ENCODE assay signal across 8 cellular contexts in the genomic region with DNA sequence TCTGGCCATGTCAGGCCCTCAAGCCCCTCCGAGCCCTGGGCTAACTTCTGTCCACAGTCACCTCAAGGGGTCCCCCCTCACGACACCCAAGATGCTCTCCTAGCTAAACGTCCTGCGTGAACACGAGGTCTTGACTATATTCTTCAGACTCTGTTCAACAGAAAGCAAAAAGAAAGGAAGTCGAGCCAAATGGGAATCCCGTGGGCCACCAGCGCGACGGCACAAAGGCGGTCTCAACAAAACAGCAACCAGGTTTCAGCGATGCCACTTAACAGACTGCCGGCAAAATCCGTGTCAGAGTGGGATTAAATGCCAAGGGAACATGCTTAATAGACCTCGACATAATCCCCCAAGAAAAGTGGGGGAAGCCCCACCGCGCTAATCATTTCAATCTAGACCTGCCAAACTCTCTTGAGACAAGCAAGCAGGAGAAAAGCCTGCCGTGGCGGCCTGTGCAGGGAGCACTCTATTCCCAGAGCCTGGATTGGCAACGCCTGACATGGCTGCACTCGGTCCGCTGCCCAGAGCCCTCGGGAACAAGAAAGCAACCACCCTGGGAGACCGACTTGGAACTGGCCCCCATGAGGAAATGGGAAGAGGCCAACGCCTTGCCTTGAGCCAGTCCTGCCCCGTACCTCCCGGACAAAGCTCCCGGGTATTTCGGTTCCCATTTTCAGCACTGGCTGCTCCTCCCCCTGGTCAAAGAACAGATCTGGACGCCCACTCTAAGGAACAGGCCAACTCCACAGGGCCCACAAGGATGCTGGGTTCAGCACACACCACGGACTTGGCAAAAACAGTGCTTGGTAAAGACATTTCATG. TPM values are rescaled to one million over a fixed set of nuclear protein-coding genes. Genes with fewer than 3 reads are reported as not detected.
DNase-seq lines count a peak whose midpoint lies in the region; TF ChIP-seq lines count a peak whose summit lies in the region.

No MANE protein-coding gene starts in this region.

- CTCF ChIA-PET in A673 (lab: Charles Lee): no interaction called here

- POLR2A ChIA-PET in A673 (lab: Charles Lee; ENCODE audit: low non-redundant PET): interaction anchor here (0.5 to 0.7 kb wide), 3 partner anchors 12 to 16 kb away, joined by 3 read pairs; a partner anchor contains a TSS

- H3K4me3 ChIP-seq in A673 (ENCODE audit: low read depth, low read length, poor library complexity, severe bottlenecking) (no peak overlapping the region), Peyer's patch (no peak overlapping the region), fibroblast of mammary gland (ENCODE audit: control insufficient read depth, low read depth, low read length) (no peak overlapping the region), foreskin fibroblast (ENCODE audit: low read depth in 1 of 2, low read length in 2 of 2) (no peak overlapping the region)

- TF ChIP-seq CTCF in A673 (conservative IDR thresholded peaks at IDR 0.05; ENCODE audit: low read depth, low read length) (no peak), Peyer's patch (IDR thresholded peaks at IDR 0.05) (no peak), fibroblast of mammary gland (conservative IDR thresholded peaks at IDR 0.05; ENCODE audit: control insufficient read depth, insufficient read depth, low read depth, low read length) (no peak), foreskin fibroblast (IDR thresholded peaks at IDR 0.05; ENCODE audit: low read depth, low read length) (no peak)

- H3K4me1 ChIP-seq in A673 (ENCODE audit: insufficient read depth, low read length, poor library complexity, severe bottlenecking): peaks cover 17% of the 10 kb centered on the region
- peaks cover 11 to 53% (median 17%) of the 10 kb centered on the region in 4 donors for H3K4me1 ChIP-seq in Peyer's patch

- DNase-seq in A673 (ENCODE audit: low spot score): peak; percentile 26
- no peak for DNase-seq in Peyer's patch
- peak; percentile 73 for DNase-seq in fibroblast of mammary gland (ENCODE audit: low read depth)
- DNase-seq in nucleus accumbens (lab: John Stamatoyannopoulos, UW): peak in 53 of 56 donors; percentile 15 to 86 (median 55)
- no peak for DNase-seq in A172 (ENCODE audit: low spot score)
- no peak for DNase-seq in AG20443 (ENCODE audit: low spot score)
- DNase-seq in T1000 (lab: John Stamatoyannopoulos, UW): no peak
- no peak for DNase-seq in foreskin fibroblast

- intact Hi-C loops in A673 (cut with micrococcal nuclease; ENCODE audit: unreplicated experiment): no loop called here

- H3K9me3 ChIP-seq in A673 (ENCODE audit: low read depth, low read length, poor library complexity, severe bottlenecking) (no peaks in the 10 kb centered on the region), Peyer's patch (no peaks in the 10 kb centered on the region)

- H3K27ac ChIP-seq in A673 (ENCODE audit: low read depth, low read length, poor library complexity, severe bottlenecking): peak overlapping the region; percentile 52
- peak overlapping the region; percentile 19 to 98 (median 90) for H3K27ac ChIP-seq in Peyer's patch

- H3K36me3 ChIP-seq in A673 (ENCODE audit: insufficient read depth, low read length, poor library complexity, severe bottlenecking) (peaks cover 23% of the 10 kb centered on the region), Peyer's patch (peaks cover 0 to 17% (median 0%) of the 10 kb centered on the region in 3 donors)

- no TSS peak for BruUV-seq in A673 (replicated peaks; lab: Mats Ljungman, UMichigan)

- H3K27me3 ChIP-seq in A673 (replicated peaks; ENCODE audit: insufficient read depth, low read depth, low read length, poor library complexity): no peaks in the 10 kb centered on the region
- H3K27me3 ChIP-seq in Peyer's patch: no peaks in the 10 kb centered on the region

- no peak for TF ChIP-seq POLR2A in Peyer's patch (IDR thresholded peaks at IDR 0.05)

RNA-seq across cellular contexts. Expression of a gene that starts 16.0 kb away (rescaled TPM):
- 94.4 and 94.8 TPM in 2 replicates for total RNA-seq in A673 (2021)
- total RNA-seq in Peyer's patch: 10 to 100 TPM; 24.7 to 61.9 (median 42.4) TPM
- total RNA-seq in A172 (2014; rRNA removed; shearing (Covaris generic)): 10.1 and 13.1 TPM in 2 replicates

RNA-seq across cellular contexts. Expression of a gene that starts 33.0 kb away (rescaled TPM):
- 302 and 314 TPM in 2 replicates for total RNA-seq in A673 (2021)
- total RNA-seq in Peyer's patch: 10 to 100 TPM; 35.9 to 73.4 (median 40.3) TPM
- total RNA-seq in A172 (2014; rRNA removed; shearing (Covaris generic)): 179 and 185 TPM in 2 replicates

RNA-seq across cellular contexts. Expression of a gene that starts 49.2 kb away (rescaled TPM):
- total RNA-seq in A673 (2021) (30.1 and 41.8 TPM in 2 replicates), Peyer's patch (10 to 100 TPM; 17.7 to 52.7 (median 29.3) TPM)
- total RNA-seq in A172 (2014; rRNA removed; shearing (Covaris generic)): 36.3 and 45.9 TPM in 2 replicates

Comparison
In these comparisons a context has a peak if more than half of its experiments do, and no peak if none do; other contexts are left out.
1. DNase-seq: peak in A673 (single experiment), fibroblast of mammary gland (single experiment) and nucleus accumbens (53 of 56); none in Peyer's patch (0 of 3), A172 (single experiment), AG20443 (single experiment), T1000 (single experiment) and foreskin fibroblast (0 of 2).